In the genomic region with DNA sequence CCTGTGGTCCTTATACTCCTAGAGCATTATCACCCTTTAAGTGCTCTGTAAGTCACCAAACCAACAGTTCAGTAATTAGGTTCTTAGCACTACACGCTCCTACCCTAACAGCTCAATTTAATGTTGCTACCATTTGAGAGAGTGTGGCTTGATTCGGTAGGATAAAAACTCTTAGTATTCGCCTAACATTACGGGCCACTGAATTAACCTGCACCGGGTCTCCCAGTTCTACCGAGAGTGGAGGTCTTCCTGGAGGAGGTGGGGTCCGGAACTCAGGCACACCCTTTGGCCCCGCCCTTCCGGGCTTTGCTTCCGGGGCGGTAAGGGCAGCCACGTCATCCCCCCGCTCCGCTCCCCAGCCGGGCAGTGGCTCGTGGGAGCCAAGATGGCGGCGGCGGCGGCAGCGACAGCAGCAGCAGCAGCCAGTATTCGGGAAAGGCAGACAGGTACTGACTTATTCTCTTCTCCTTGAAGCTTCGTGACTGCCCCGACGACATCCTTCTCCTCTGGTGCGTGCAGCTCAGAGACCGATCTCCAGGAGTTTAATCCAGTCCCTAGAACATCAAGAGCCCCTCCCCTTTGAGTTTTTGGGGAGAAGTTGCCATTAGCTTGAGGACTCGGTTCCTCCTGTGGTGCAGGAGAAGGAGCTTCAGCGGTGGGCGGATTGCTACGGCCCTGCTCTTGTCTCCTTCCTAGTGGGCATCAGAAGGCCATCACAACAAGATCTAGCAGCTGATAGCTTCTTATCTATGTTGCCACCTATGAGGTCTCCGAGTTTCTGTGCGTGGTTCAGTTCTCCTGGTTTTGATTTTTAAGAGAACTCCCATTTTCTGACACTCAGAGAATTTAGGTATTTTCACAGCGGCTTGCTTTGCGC, we compare ENCODE assay signal across 8 cellular contexts. TPM values are rescaled to one million over a fixed set of nuclear protein-coding genes. Genes with fewer than 3 reads are reported as not detected.
DNase-seq lines count a peak whose midpoint lies in the region; ATAC-seq, FAIRE-seq and TF ChIP-seq lines count a peak whose summit lies in the region.

A gene with protein sequence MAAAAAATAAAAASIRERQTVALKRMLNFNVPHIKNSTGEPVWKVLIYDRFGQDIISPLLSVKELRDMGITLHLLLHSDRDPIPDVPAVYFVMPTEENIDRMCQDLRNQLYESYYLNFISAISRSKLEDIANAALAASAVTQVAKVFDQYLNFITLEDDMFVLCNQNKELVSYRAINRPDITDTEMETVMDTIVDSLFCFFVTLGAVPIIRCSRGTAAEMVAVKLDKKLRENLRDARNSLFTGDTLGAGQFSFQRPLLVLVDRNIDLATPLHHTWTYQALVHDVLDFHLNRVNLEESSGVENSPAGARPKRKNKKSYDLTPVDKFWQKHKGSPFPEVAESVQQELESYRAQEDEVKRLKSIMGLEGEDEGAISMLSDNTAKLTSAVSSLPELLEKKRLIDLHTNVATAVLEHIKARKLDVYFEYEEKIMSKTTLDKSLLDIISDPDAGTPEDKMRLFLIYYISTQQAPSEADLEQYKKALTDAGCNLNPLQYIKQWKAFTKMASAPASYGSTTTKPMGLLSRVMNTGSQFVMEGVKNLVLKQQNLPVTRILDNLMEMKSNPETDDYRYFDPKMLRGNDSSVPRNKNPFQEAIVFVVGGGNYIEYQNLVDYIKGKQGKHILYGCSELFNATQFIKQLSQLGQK (plus strand): TSS at position 366 of the 877 bp plus-strand sequence. CDS start 20 bp downstream, at position 386.

- H3K4me1 ChIP-seq in OCI-LY3 (ENCODE audit: low read length), result peaks cover 53% of the 10 kb centered on the region
- H3K4me1 ChIP-seq in endothelial cell of umbilical vein (ENCODE audit: control insufficient read depth, extremely low read depth, insufficient read depth, low read length), result peaks cover 7% of the 10 kb centered on the region

- H3K27me3 Mint-ChIP-seq in Calu3 (ENCODE audit: unreplicated experiment), result no peaks in the 10 kb centered on the region

- H3K79me2 ChIP-seq in OCI-LY3 (ENCODE audit: low read length) (peaks cover 59% of the 10 kb centered on the region), endothelial cell of umbilical vein (ENCODE audit: control insufficient read depth, insufficient read depth, low read length) (peaks cover 45% of the 10 kb centered on the region)

- H3K27ac ChIP-seq in OCI-LY3 (ENCODE audit: low read length) (peak within 1 kb of the TSS; percentile 89), endothelial cell of umbilical vein (ENCODE audit: insufficient read depth, low read depth, low read length) (peak within 1 kb of the TSS; percentile 68)

- H3K36me3 ChIP-seq in OCI-LY3 (replicated peaks; ENCODE audit: low read depth, low read length) (peaks cover 10% of the 10 kb centered on the region), endothelial cell of umbilical vein (ENCODE audit: control insufficient read depth in 2 of 2, extremely low read depth in 1 of 2, insufficient read depth in 2 of 2, low read length in 2 of 2) (no peaks in the 10 kb centered on the region)

- intact Hi-C loops in Calu3 (cut with micrococcal nuclease; ENCODE audit: unreplicated experiment), result no loop called here
- intact Hi-C loops in endothelial cell of umbilical vein (cut with micrococcal nuclease), result loop anchor here (1.0 to 10.0 kb wide), 3 partner anchors 11 to 397 kb away; a partner anchor contains a TSS

- H3K9me3 ChIP-seq in OCI-LY3 (ENCODE audit: insufficient read depth, low read length) (no peaks in the 10 kb centered on the region), endothelial cell of umbilical vein (replicated peaks; ENCODE audit: control insufficient read depth, insufficient read depth, low read length) (no peaks in the 10 kb centered on the region)

- TF ChIP-seq POLR2A in endothelial cell of umbilical vein (IDR thresholded peaks at IDR 0.05; ENCODE audit: low read depth, low read length), result peak; percentile 96

- peak within 1 kb of the TSS; percentile 89 for H3K4me3 Mint-ChIP-seq in Calu3 (ENCODE audit: low read depth, unreplicated experiment)

- no peaks in the 10 kb centered on the region for H3K9me1 ChIP-seq in endothelial cell of umbilical vein (replicated peaks; ENCODE audit: control insufficient read depth, extremely low read depth, insufficient read depth, low read length)

- CTCF ChIA-PET in Calu3 (lab: Charles Lee) (interaction anchor here (0.8 to 2.1 kb wide), 3 partner anchors 11 to 352 kb away, joined by 3 to 12 read pairs (median 5); no protein-coding TSS in a partner anchor), endothelial cell of umbilical vein (lab: Charles Lee) (interaction anchor here (1.2 to 2.6 kb wide), 5 partner anchors 10 to 35 kb away, joined by 4 to 14 read pairs (median 6); no protein-coding TSS in a partner anchor)

- H3K4me3 ChIP-seq in OCI-LY3 (ENCODE audit: low read length) (peak within 1 kb of the TSS; percentile 94), endothelial cell of umbilical vein (replicated peaks in 1 of 3; ENCODE audit: insufficient read depth in 1 of 3, low read depth in 1 of 3, low read length in 3 of 3) (peak within 1 kb of the TSS; percentile 27 to 86 (median 78))

- H4K20me1 ChIP-seq in OCI-LY3 (ENCODE audit: insufficient read depth, low read length) (peaks cover 30% of the 10 kb centered on the region), endothelial cell of umbilical vein (replicated peaks; ENCODE audit: control insufficient read depth, extremely low read depth, insufficient read depth, low read length) (no peaks in the 10 kb centered on the region)

- no peak for TF ChIP-seq CTCF in Calu3 (IDR thresholded peaks at IDR 0.05; ENCODE audit: unreplicated experiment)
- no peak for TF ChIP-seq CTCF in OCI-LY3 (IDR thresholded peaks at IDR 0.05; ENCODE audit: low read depth, low read length)
- no peak for TF ChIP-seq CTCF in endothelial cell of umbilical vein (IDR thresholded peaks at IDR 0.05; ENCODE audit: extremely low read depth in 1 of 2, insufficient read depth in 1 of 2, low read depth in 1 of 2, low read length in 2 of 2)

- peak within 1 kb of the TSS; percentile 96 for H3K27ac Mint-ChIP-seq in Calu3 (ENCODE audit: unreplicated experiment)

- dilution Hi-C loops in endothelial cell of umbilical vein (cut with MboI; ENCODE audit: extremely low pct_ligation_motif_present, low sequenced_read_pairs), result no loop called here

- peaks cover 15% of the 10 kb centered on the region for H3K4me1 Mint-ChIP-seq in Calu3 (ENCODE audit: low read depth, unreplicated experiment)

- FAIRE-seq in endothelial cell of umbilical vein (lab: Jason Lieb, UNC), result peak; percentile 38

- peak; percentile 96 for DNase-seq in Calu3
- DNase-seq in HuH-7 (ENCODE audit: low spot score), result peak; percentile 97
- DNase-seq in activated T-cell treated with anti-CD3 and anti-CD28 coated beads for 1 hour (ENCODE audit: low read depth), result peak; percentile 88
- peak; percentile 89 for DNase-seq in endothelial cell of umbilical vein (ENCODE audit: low read depth, low spot score)
- peak; percentile 95 for DNase-seq in midbrain (lab: John Stamatoyannopoulos, UW)
- DNase-seq in stimulated activated CD8-positive, alpha-beta memory T cell treated with anti-CD3 and anti-CD28 coated beads, Interleukin-2, amount 100 ng/mL, for 48 hours (ENCODE audit: low read depth in 2 of 2), result peak; percentile 89 to 91

- peak within 1 kb of the TSS; percentile 96 for H3K9ac ChIP-seq in OCI-LY3 (ENCODE audit: low read length)
- H3K9ac ChIP-seq in endothelial cell of umbilical vein (replicated peaks; ENCODE audit: extremely low read depth, insufficient read depth, low read length), result peak within 1 kb of the TSS; percentile 83

- H3K27me3 ChIP-seq in OCI-LY3 (ENCODE audit: low read depth, low read length) (no peaks in the 10 kb centered on the region), endothelial cell of umbilical vein (ENCODE audit: control insufficient read depth in 2 of 2, insufficient read depth in 2 of 2, low read length in 2 of 2) (no peaks in the 10 kb centered on the region)

- BruUV-seq in Calu3 (replicated peaks; lab: Mats Ljungman, UMichigan) (TSS peak; percentile 99), endothelial cell of umbilical vein (replicated peaks; lab: Mats Ljungman, UMichigan) (TSS peak; percentile 51)

- ATAC-seq in GM21447 (IDR thresholded peaks at IDR 0.05; ENCODE audit: unreplicated experiment), result peak; percentile 90

- peaks cover 22% of the 10 kb centered on the region for H3K36me3 Mint-ChIP-seq in Calu3 (ENCODE audit: insufficient read depth, unreplicated experiment)

- H3K4me2 ChIP-seq in OCI-LY3 (ENCODE audit: low read length) (peak within 1 kb of the TSS; percentile 96), endothelial cell of umbilical vein (ENCODE audit: insufficient read depth, low read length) (peak within 1 kb of the TSS; percentile 96)

- H3K9me3 Mint-ChIP-seq in Calu3 (ENCODE audit: low read depth, unreplicated experiment), result no peaks in the 10 kb centered on the region

- POLR2A ChIA-PET in endothelial cell of umbilical vein (lab: Charles Lee), result interaction anchor here (0.6 kb wide), 1 partner anchor 51 kb away, joined by 3 read pairs; no protein-coding TSS in a partner anchor

- H2AFZ ChIP-seq in OCI-LY3 (ENCODE audit: low read depth, low read length), result peak within 1 kb of the TSS; percentile 84; the same call in 1 of the 2 replicates
- peak within 1 kb of the TSS; percentile 46 for H2AFZ ChIP-seq in endothelial cell of umbilical vein (ENCODE audit: low read depth, low read length)

TF ChIP-seq in endothelial cell of umbilical vein, 7 proteins besides CTCF, POLR2A, EP300 and RAD21 (continues in another document):
- TF ChIP-seq POLR2AphosphoS5 (IDR thresholded peaks at IDR 0.05; ENCODE audit: insufficient read depth, low read depth, low read length), result peak; percentile 95
- TF ChIP-seq, protein P1, sequence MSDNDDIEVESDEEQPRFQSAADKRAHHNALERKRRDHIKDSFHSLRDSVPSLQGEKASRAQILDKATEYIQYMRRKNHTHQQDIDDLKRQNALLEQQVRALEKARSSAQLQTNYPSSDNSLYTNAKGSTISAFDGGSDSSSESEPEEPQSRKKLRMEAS (IDR thresholded peaks at IDR 0.05; ENCODE audit: insufficient read depth, insufficient read length), result no peak
- peak; percentile 37 for TF ChIP-seq GATA2 (IDR thresholded peaks at IDR 0.05; ENCODE audit: insufficient read depth, insufficient read length, low read depth, low read length)
- TF ChIP-seq MYC (IDR thresholded peaks at IDR 0.05; ENCODE audit: low read depth, low read length), result no peak
- no peak for TF ChIP-seq EZH2 (IDR thresholded peaks at IDR 0.05; ENCODE audit: borderline replicate concordance, low read depth, low read length, severe bottlenecking)
- peak; percentile 11 for TF ChIP-seq JUN (IDR thresholded peaks at IDR 0.05; ENCODE audit: borderline replicate concordance, insufficient read depth, insufficient read length, low read depth)

RNA-seq across cellular contexts. Expression of the gene that starts here (rescaled TPM):
- total RNA-seq in Calu3 (2022) (50.5 and 69.1 TPM in 2 replicates), endothelial cell of umbilical vein (50.4 and 59.9 TPM in 2 replicates)
- 17.5 and 21.3 TPM in 2 replicates for polyA plus RNA-seq in endothelial cell of umbilical vein
- 24.6 and 24.7 TPM in 2 replicates for polyA plus RNA-seq in endothelial cell of umbilical vein (2011; cell fraction: cytosol; rRNA removed)
- 76.9 and 91.5 TPM in 2 replicates for polyA plus RNA-seq in endothelial cell of umbilical vein (2011; cell fraction: nucleus; rRNA removed)
- 29.8 and 43.8 TPM in 2 replicates for polyA plus RNA-seq in endothelial cell of umbilical vein (2012)
- 43.8 and 46.9 TPM in 2 replicates for polyA minus RNA-seq in endothelial cell of umbilical vein
- 35.7 TPM for polyA minus RNA-seq in endothelial cell of umbilical vein (2011; cell fraction: cytosol; rRNA and poly(A)+ RNA removed)
- 141 and 215 TPM in 2 replicates for polyA minus RNA-seq in endothelial cell of umbilical vein (2011; cell fraction: nucleus; rRNA and poly(A)+ RNA removed)

Comparison
In these comparisons a context has a peak if more than half of its experiments do, and no peak if none do; other contexts are left out.
1. Peak in every context shown above with its lines: DNase-seq, ATAC-seq, H3K4me3 ChIP-seq and H3K27ac ChIP-seq.